25 cellular contexts compared by ENCODE assay signal in the genomic region with DNA sequence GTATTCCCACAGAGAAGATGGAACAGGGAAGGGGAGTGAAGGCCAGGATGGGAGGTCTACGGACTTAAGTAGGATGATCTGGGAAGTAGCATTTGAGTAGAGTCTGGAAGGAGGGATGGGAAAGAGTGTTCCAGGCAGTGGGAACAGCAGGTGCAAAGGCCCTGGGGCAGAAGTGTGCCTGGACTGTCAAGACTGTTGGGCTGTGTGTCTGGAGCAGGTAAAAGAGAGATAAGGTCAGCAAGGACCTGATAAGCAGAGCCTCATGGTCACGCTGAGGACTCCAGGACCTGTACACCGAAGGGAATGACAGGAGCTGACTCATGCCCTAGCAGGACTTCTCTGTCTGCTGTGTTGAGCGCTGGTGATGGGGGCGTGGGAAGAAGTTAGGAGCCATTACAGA. TPM values are rescaled to one million over a fixed set of nuclear protein-coding genes. Genes with fewer than 3 reads are reported as not detected.
"Had no signal": no experiment of that assay in that cellular context is flagged by ENCODE, and none has a peak within 500 bp of the region (broad histone marks: within the 10 kb centered on the region; RNA-seq: fewer than 3 reads in every experiment).

No MANE protein-coding gene starts in this region.

- H3K4me3 Mint-ChIP-seq: activated CD4-positive, alpha-beta memory T cell treated with anti-CD3 and anti-CD28 coated beads for 36 hours; activated CD4-positive, alpha-beta T cell treated with anti-CD3 and anti-CD28 coated beads, Interleukin-2, amount 10 ng/mL, durations not matched to agents 7 days and 5 days; activated T-cell treated with anti-CD3 and anti-CD28 coated beads, Interleukin-2, amount 50 U/mL, for 4 hours; T-helper 17 cell had no signal

- H3K36me3 ChIP-seq: MG63 had no signal

- FAIRE-seq: RCC 7860, TTC549 had no signal

- H3K36me3 Mint-ChIP-seq: activated CD4-positive, alpha-beta memory T cell treated with anti-CD3 and anti-CD28 coated beads for 36 hours; activated naive CD4-positive, alpha-beta T cell treated with anti-CD3 and anti-CD28 coated beads, Interleukin-2, amount 50 U/mL, for 72 hours had no signal

- H3K9me3 Mint-ChIP-seq: activated CD4-positive, alpha-beta memory T cell treated with anti-CD3 and anti-CD28 coated beads for 36 hours; activated CD4-positive, alpha-beta T cell treated with anti-CD3 and anti-CD28 coated beads, Interleukin-2, amount 10 ng/mL, durations not matched to agents 7 days and 5 days; activated naive CD4-positive, alpha-beta T cell treated with anti-CD3 and anti-CD28 coated beads, Interleukin-2, amount 50 U/mL, for 72 hours; activated T-cell treated with anti-CD3 and anti-CD28 coated beads, Interleukin-2, amount 50 U/mL, for 4 hours had no signal

- H3K4me1 Mint-ChIP-seq: activated CD4-positive, alpha-beta T cell treated with anti-CD3 and anti-CD28 coated beads, Interleukin-2, amount 10 ng/mL, durations not matched to agents 7 days and 5 days had no signal

- H3K4me3 ChIP-seq: MG63 had no signal

- H3K27ac Mint-ChIP-seq: activated CD4-positive, alpha-beta memory T cell treated with anti-CD3 and anti-CD28 coated beads for 36 hours; activated CD4-positive, alpha-beta T cell treated with anti-CD3 and anti-CD28 coated beads, Interleukin-2, amount 10 ng/mL, durations not matched to agents 7 days and 5 days had no signal

- ATAC-seq: activated naive CD4-positive, alpha-beta T cell treated with anti-CD3 and anti-CD28 coated beads, Interleukin-2, amount 50 U/mL, for 72 hours; activated T-cell treated with anti-CD3 and anti-CD28 coated beads, Interleukin-2, amount 50 U/mL, for 4 hours; T-helper 17 cell had no signal

- H3K9ac ChIP-seq: KMS-11 had no signal

- H3K27ac ChIP-seq: KMS-11 had no signal

- DNase-seq: activated CD4-positive, alpha-beta memory T cell treated with anti-CD3 and anti-CD28 coated beads for 36 hours; activated CD4-positive, alpha-beta T cell treated with anti-CD3 and anti-CD28 coated beads, Interleukin-2, amount 10 ng/mL, durations not matched to agents 7 days and 5 days; activated CD4-positive, CD25-positive, alpha-beta regulatory T cell; activated CD8-positive, alpha-beta memory T cell treated with anti-CD3 and anti-CD28 coated beads for 24 hours; activated effector memory CD4-positive, alpha-beta T cell treated with anti-CD3 and anti-CD28 coated beads, Interleukin-2, amount 50 U/mL, for 16 hours; activated naive CD4-positive, alpha-beta T cell treated with Interleukin-2 at 50 U/mL for 16 hours; activated T-cell treated with anti-CD3 and anti-CD28 coated beads, Interleukin-2, amount 50 U/mL, for 4 hours; caudate nucleus; MG63; MV-4-11; NCI-H1092 treated with DMSO at 0.1 percent for 48 hours; NCI-H1417 treated with DMSO at 0.1 percent for 48 hours; NCI-H1694; NCI-H2029; NCI-H2107; NCI-H2171 treated with DMSO at 0.1 percent for 48 hours; NCI-H345; NK-92 treated with Interleukin-12 subunit alpha and Interleukin-12 subunit beta, amount 100 ng/mL, for 24 hours; SIG-M5; T-helper 17 cell; T-helper 9 cell had no signal

- H3K9me3 ChIP-seq: MG63 had no signal

RNA-seq across cellular contexts. Expression of a gene that starts 0.7 kb away (rescaled TPM):
- total RNA-seq: activated CD4-positive, alpha-beta memory T cell treated with anti-CD3 and anti-CD28 coated beads for 36 hours; activated CD4-positive, alpha-beta T cell treated with anti-CD3 and anti-CD28 coated beads, Interleukin-2, amount 10 ng/mL, durations not matched to agents 7 days and 5 days; activated T-cell treated with anti-CD3 and anti-CD28 coated beads, Interleukin-2, amount 50 U/mL, for 4 hours; T-helper 17 cell had no signal
